Comparison of ENCODE assay signal across 4 cellular contexts in the genomic region with DNA sequence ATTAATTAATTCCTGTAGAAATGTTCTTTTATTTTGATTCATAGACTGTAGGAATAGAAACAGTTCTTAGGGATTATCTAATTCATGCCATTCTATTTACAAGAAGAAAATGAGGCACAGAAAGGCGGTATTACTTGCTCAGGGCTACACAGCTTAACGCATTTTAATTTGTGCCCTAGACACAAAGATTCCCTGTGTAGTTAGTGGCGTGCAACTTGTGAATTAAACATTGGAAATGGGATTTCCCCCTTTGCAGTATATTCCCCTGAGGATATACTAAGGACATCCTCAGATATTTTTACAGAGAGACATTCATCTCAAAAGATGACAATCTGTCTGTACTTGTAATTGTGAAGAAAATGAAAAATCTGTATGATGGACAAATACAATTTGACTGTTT.
"Had no signal": no experiment of that assay in that cellular context is flagged by ENCODE, and none has a peak within 500 bp of the region (broad histone marks: within the 10 kb centered on the region; RNA-seq: fewer than 3 reads in every experiment).

No MANE protein-coding gene starts in this region.

- DNase-seq: H9, HCEC 1CT, IMR-90 had no signal

- H3K4me3 ChIP-seq: GM23338 had no signal
